Comparison of ENCODE assay signal across 28 cellular contexts in the genomic region with DNA sequence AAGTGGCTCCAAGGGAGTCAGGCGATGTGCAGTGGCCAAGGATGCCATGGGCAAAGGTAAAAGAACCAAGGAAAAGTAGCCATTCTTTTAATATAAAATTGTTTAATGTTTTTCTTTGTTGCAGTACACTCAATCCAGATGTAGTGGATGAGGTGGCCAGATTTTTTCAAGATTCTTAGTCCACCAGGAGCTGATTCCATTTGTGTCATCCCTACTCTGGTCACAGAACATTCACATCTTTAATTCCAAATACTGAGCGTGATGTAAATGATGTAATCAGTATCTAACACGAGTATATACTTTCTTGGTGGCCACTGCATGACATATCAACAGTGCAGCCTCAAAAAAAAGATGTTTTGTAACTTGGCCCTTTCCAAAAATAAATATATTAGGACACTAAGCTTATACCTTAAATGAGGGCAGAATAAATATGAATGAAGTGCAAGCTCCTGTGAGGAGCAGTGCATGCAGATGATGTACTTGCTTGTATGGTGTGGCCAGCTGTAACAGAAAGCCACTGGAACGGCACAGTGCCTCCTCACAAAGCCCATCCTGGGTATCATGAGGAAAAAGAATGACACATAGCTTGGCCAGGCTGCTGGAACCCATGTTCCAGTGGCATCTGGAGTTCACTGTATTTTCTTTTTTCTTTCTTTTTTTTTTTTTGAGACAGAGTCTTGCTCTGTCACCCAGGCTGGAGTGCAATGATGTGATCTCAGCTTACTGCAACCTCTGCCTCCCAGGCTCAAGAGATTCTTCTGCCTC. TPM values are rescaled to one million over a fixed set of nuclear protein-coding genes. Genes with fewer than 3 reads are reported as not detected.
A peak's percentile ranks its signal among the peaks of the same experiment; 100 is the strongest.
DNase-seq lines count a peak whose midpoint lies in the region; TF ChIP-seq lines count a peak whose summit lies in the region.
"Had no signal": no experiment of that assay in that cellular context is flagged by ENCODE, and none has a peak within 500 bp of the region (broad histone marks: within the 10 kb centered on the region; RNA-seq: fewer than 3 reads in every experiment).

No MANE protein-coding gene starts in this region.

- DNase-seq in HFFc6 (no peak), mesenchymal stem cell (no peak), immature natural killer cell (no peak), middle frontal gyrus (ENCODE audit: extremely low spot score, low spot score) (no peak), CD1c-positive myeloid dendritic cell (ENCODE audit: extremely low spot score) (no peak)
- DNase-seq in stimulated activated CD8-positive, alpha-beta memory T cell treated with anti-CD3 and anti-CD28 coated beads, Interleukin-4, amount 100 ng/mL, for 48 hours, result no peak
- DNase-seq: activated CD4-positive, alpha-beta T cell treated with anti-CD3 and anti-CD28 coated beads for 36 hours; activated CD8-positive, alpha-beta T cell treated with anti-CD3 and anti-CD28 coated beads, Interleukin-2, amount 10 ng/mL, durations not matched to agents 7 days and 5 days; DMS79; endodermal cell; foreskin keratinocyte; kidney glomerular epithelial cell; mammary epithelial cell; NCI-H1694; NCI-H446; NCI-H748 treated with DMSO at 0.1 percent for 48 hours; pancreas; retina; SHP77 treated with DMSO at 0.1 percent for 48 hours; upper lobe of left lung had no signal

- peak overlapping the region; percentile 84 for H3K9ac ChIP-seq in mesenchymal stem cell (ENCODE audit: low read length)

- H3K27ac Mint-ChIP-seq in HFFc6 (peak overlapping the region; percentile 90), immature natural killer cell (no peak overlapping the region)
- H3K27ac Mint-ChIP-seq: activated CD8-positive, alpha-beta T cell treated with anti-CD3 and anti-CD28 coated beads, Interleukin-2, amount 10 ng/mL, durations not matched to agents 7 days and 5 days; activated naive CD4-positive, alpha-beta T cell treated with anti-CD3 and anti-CD28 coated beads, Interleukin-2, amount 50 U/mL, for 72 hours; activated T-helper 17 cell treated with anti-CD3 and anti-CD28 coated beads, Interleukin-2, amount 50 U/mL, for 72 hours; CD14-positive monocyte; endodermal cell had no signal

- no peaks in the 10 kb centered on the region for H3K27me3 Mint-ChIP-seq in HFFc6 (ENCODE audit: insufficient read depth)
- H3K27me3 Mint-ChIP-seq in immature natural killer cell (ENCODE audit: low read depth in 3 of 3), result peaks cover 0 to 1% (median 0%) of the 10 kb centered on the region in 3 donors
- H3K27me3 Mint-ChIP-seq: activated CD4-positive, alpha-beta T cell treated with anti-CD3 and anti-CD28 coated beads for 36 hours; activated T-helper 17 cell treated with anti-CD3 and anti-CD28 coated beads, Interleukin-2, amount 50 U/mL, for 72 hours had no signal

- peaks cover 24% of the 10 kb centered on the region for H3K4me1 Mint-ChIP-seq in HFFc6 (ENCODE audit: low read depth)
- no peaks in the 10 kb centered on the region for H3K4me1 Mint-ChIP-seq in immature natural killer cell

- no peaks in the 10 kb centered on the region for H3K9me3 ChIP-seq in mesenchymal stem cell (ENCODE audit: control insufficient read depth, low read length)
- H3K9me3 ChIP-seq: pancreas, Peyer's patch, upper lobe of left lung had no signal

- no peak overlapping the region for H4K91ac ChIP-seq in mesenchymal stem cell (ENCODE audit: low read length)

- no peak overlapping the region for H3K23ac ChIP-seq in mesenchymal stem cell (ENCODE audit: low read length in 2 of 2)

- WGBS in mesenchymal stem cell, result 0% methylated on average over 1 of the region's 4 CpGs

- no peak overlapping the region for H2BK12ac ChIP-seq in mesenchymal stem cell (ENCODE audit: low read length in 2 of 2)

- H3K27ac ChIP-seq in angular gyrus (ENCODE audit: low read depth, low read length), result peak overlapping the region; percentile 84
- no peak overlapping the region for H3K27ac ChIP-seq in mesenchymal stem cell (ENCODE audit: low read length, poor library complexity, severe bottlenecking)
- H3K27ac ChIP-seq in temporal lobe (ENCODE audit: low read depth, low read length), result peak overlapping the region; percentile 66
- H3K27ac ChIP-seq: foreskin keratinocyte, Peyer's patch, upper lobe of left lung had no signal

- H3K4me1 ChIP-seq in mesenchymal stem cell (ENCODE audit: control insufficient read depth, insufficient read depth, low read depth, low read length), result peaks cover 2% of the 10 kb centered on the region
- H3K4me1 ChIP-seq: pancreas, upper lobe of left lung had no signal

- H2AFZ ChIP-seq in mesenchymal stem cell (ENCODE audit: low read depth, low read length), result no peak overlapping the region

- no peak overlapping the region for H3K4me3 Mint-ChIP-seq in HFFc6
- H3K4me3 Mint-ChIP-seq in immature natural killer cell, result no peak overlapping the region
- H3K4me3 Mint-ChIP-seq: activated CD4-positive, alpha-beta T cell treated with anti-CD3 and anti-CD28 coated beads for 36 hours; activated CD8-positive, alpha-beta T cell treated with anti-CD3 and anti-CD28 coated beads, Interleukin-2, amount 10 ng/mL, durations not matched to agents 7 days and 5 days; activated T-helper 17 cell treated with anti-CD3 and anti-CD28 coated beads, Interleukin-2, amount 50 U/mL, for 72 hours; CD14-positive monocyte; endodermal cell had no signal

- H3K4me2 ChIP-seq in mesenchymal stem cell (ENCODE audit: low read length, poor library complexity, severe bottlenecking), result no peak overlapping the region

- no peaks in the 10 kb centered on the region for H3K9me3 Mint-ChIP-seq in HFFc6
- no peaks in the 10 kb centered on the region for H3K9me3 Mint-ChIP-seq in immature natural killer cell
- H3K9me3 Mint-ChIP-seq: activated naive CD4-positive, alpha-beta T cell treated with anti-CD3 and anti-CD28 coated beads, Interleukin-2, amount 50 U/mL, for 72 hours; activated T-helper 17 cell treated with anti-CD3 and anti-CD28 coated beads, Interleukin-2, amount 50 U/mL, for 72 hours; endodermal cell had no signal

- H2AK5ac ChIP-seq in mesenchymal stem cell (ENCODE audit: low read length, severe bottlenecking), result no peak overlapping the region

- no peak overlapping the region for H3K4me3 ChIP-seq in mesenchymal stem cell (ENCODE audit: insufficient read depth in 1 of 2, low read depth in 1 of 2, low read length in 2 of 2)
- H3K4me3 ChIP-seq: pancreas, Peyer's patch, upper lobe of left lung had no signal

- H3K36me3 ChIP-seq in mesenchymal stem cell (ENCODE audit: control insufficient read depth in 1 of 2, insufficient read depth in 2 of 2, low read depth in 1 of 2, low read length in 2 of 2), result peaks cover 14 to 26% of the 10 kb centered on the region in 2 experiments
- H3K36me3 ChIP-seq: pancreas, Peyer's patch had no signal

- no peak for TF ChIP-seq CTCF in HFFc6 (IDR thresholded peaks at IDR 0.05)

- H3K14ac ChIP-seq in mesenchymal stem cell (ENCODE audit: low read length in 2 of 2), result no peak overlapping the region

- no peak overlapping the region for H2BK5ac ChIP-seq in mesenchymal stem cell (ENCODE audit: low read depth, low read length, poor library complexity, severe bottlenecking)

- no peak overlapping the region for H3K18ac ChIP-seq in mesenchymal stem cell (ENCODE audit: low read depth in 1 of 2, low read length in 2 of 2)

- no peak overlapping the region for H2BK120ac ChIP-seq in mesenchymal stem cell (ENCODE audit: low read depth, low read length)

- no peak overlapping the region for H3K4ac ChIP-seq in mesenchymal stem cell (ENCODE audit: low read depth in 1 of 2, low read length in 2 of 2)

- H3K36me3 Mint-ChIP-seq in HFFc6 (ENCODE audit: low read depth) (0 out of 2 replicates have a peak, but pooled peaks cover 5% of the 10 kb centered on the region), immature natural killer cell (peaks cover 0 to 14% (median 9%) of the 10 kb centered on the region in 3 donors)
- H3K36me3 Mint-ChIP-seq: CD14-positive monocyte had no signal

- no peaks in the 10 kb centered on the region for H3K79me1 ChIP-seq in mesenchymal stem cell (replicated peaks; ENCODE audit: low read length, poor library complexity, severe bottlenecking)

- H3K27me3 ChIP-seq in mesenchymal stem cell (ENCODE audit: control insufficient read depth in 1 of 2, insufficient read depth in 1 of 2, low read length in 2 of 2), result no peaks in the 10 kb centered on the region
- H3K27me3 ChIP-seq: foreskin keratinocyte, pancreas, Peyer's patch, upper lobe of left lung had no signal

- H4K8ac ChIP-seq in mesenchymal stem cell (ENCODE audit: low read length), result no peak overlapping the region

- no peak overlapping the region for H2BK15ac ChIP-seq in mesenchymal stem cell (ENCODE audit: low read depth, poor library complexity, severe bottlenecking)

RNA-seq across cellular contexts. Expression of a gene that starts 6.4 kb away (rescaled TPM):
- 1 to 10 TPM; 4.0 to 6.9 (median 5.2) TPM for total RNA-seq in HFFc6 (2021; fragmentation: NEBNext Ultra II Directional; extraction: Animal tissue kit (Norgen Biotek cat#: 25700))
- 7.3 TPM for polyA plus RNA-seq in mesenchymal stem cell (2013, experiment 1 of 2)
- 6.5 TPM for polyA plus RNA-seq in mesenchymal stem cell (2013, experiment 2 of 2)
- total RNA-seq in temporal lobe, result 3.7 TPM
- 1 to 10 TPM in 2 of 3 donors, not detected in 1; 4.5 to 5.6 TPM for polyA plus RNA-seq in immature natural killer cell

RNA-seq across cellular contexts. Expression of a gene that starts 15.4 kb away (rescaled TPM):
- 1 to 10 TPM; 2.8 to 5.3 (median 5.1) TPM for total RNA-seq in HFFc6 (2021; fragmentation: NEBNext Ultra II Directional; extraction: Animal tissue kit (Norgen Biotek cat#: 25700))
- 0.76 TPM for polyA plus RNA-seq in mesenchymal stem cell (2013, experiment 1 of 2)
- 0.82 TPM for polyA plus RNA-seq in mesenchymal stem cell (2013, experiment 2 of 2)
- 0.49 TPM for total RNA-seq in temporal lobe
- polyA plus RNA-seq in immature natural killer cell, result 1 to 10 TPM in 1 of 3 donors, under 1 TPM in 1, not detected in 1; 0.39 to 1.4 TPM

RNA-seq across cellular contexts. Expression of a gene that starts 20.6 kb away (rescaled TPM):
- total RNA-seq in HFFc6 (2021; fragmentation: NEBNext Ultra II Directional; extraction: Animal tissue kit (Norgen Biotek cat#: 25700)), result under 1 TPM in 2 of 6 experiments, not detected in 4; 0.14 to 0.20 TPM
- polyA plus RNA-seq in mesenchymal stem cell (2013, experiment 1 of 2), result not detected
- polyA plus RNA-seq in mesenchymal stem cell (2013, experiment 2 of 2), result not detected
- not detected for total RNA-seq in temporal lobe
- polyA plus RNA-seq in immature natural killer cell, result 1 to 10 TPM; 1.3 to 2.9 (median 2.8) TPM
- total RNA-seq: mammary epithelial cell had no signal
- polyA plus RNA-seq: mammary epithelial cell, neural cell had no signal

RNA-seq across cellular contexts. Expression of a gene that starts 27.2 kb away (rescaled TPM):
- not detected for total RNA-seq in HFFc6 (2021; fragmentation: NEBNext Ultra II Directional; extraction: Animal tissue kit (Norgen Biotek cat#: 25700))
- not detected for polyA plus RNA-seq in mesenchymal stem cell (2013, experiment 1 of 2)
- not detected for polyA plus RNA-seq in mesenchymal stem cell (2013, experiment 2 of 2)
- total RNA-seq in temporal lobe, result not detected
- under 1 TPM in 1 of 3 donors, not detected in 2; 0.19 TPM for polyA plus RNA-seq in immature natural killer cell
- total RNA-seq: aorta, foreskin keratinocyte, mammary epithelial cell had no signal
- polyA plus RNA-seq: CD14-positive monocyte, foreskin keratinocyte, mammary epithelial cell, neural cell had no signal

RNA-seq across cellular contexts. Expression of a gene that starts 29.0 kb away (rescaled TPM):
- total RNA-seq in HFFc6 (2021; fragmentation: NEBNext Ultra II Directional; extraction: Animal tissue kit (Norgen Biotek cat#: 25700)), result 10 to 100 TPM; 14.3 to 19.9 (median 18.2) TPM
- polyA plus RNA-seq in mesenchymal stem cell (2013, experiment 1 of 2), result 14.4 TPM
- polyA plus RNA-seq in mesenchymal stem cell (2013, experiment 2 of 2), result 17.7 TPM
- 45.2 TPM for total RNA-seq in temporal lobe
- polyA plus RNA-seq in immature natural killer cell, result 1 to 10 TPM in 2 of 3 donors, not detected in 1; 3.7 to 4.3 TPM
